Comparison of ENCODE assay signal across 9 cellular contexts in genomic region chr11:73177380-73178091, GRCh38. TPM values are rescaled to one million over a fixed set of nuclear protein-coding genes. Genes with fewer than 3 reads are reported as not detected.
DNase-seq lines count a peak whose midpoint lies in the region; ATAC-seq and TF ChIP-seq lines count a peak whose summit lies in the region.
"Had no signal": no experiment of that assay in that cellular context is flagged by ENCODE, and none has a peak within 500 bp of the region (broad histone marks: within the 10 kb centered on the region; RNA-seq: fewer than 3 reads in every experiment).

No MANE protein-coding gene starts in this region.

- H4K20me1 ChIP-seq in DOHH2 (ENCODE audit: control insufficient read depth, insufficient read depth, low read depth, low read length) (no peaks in the 10 kb centered on the region), neural progenitor cell (ENCODE audit: low read depth) (no peaks in the 10 kb centered on the region)

- H3K4me3 Mint-ChIP-seq in nephron progenitor cell (no peak overlapping the region), neural progenitor cell (no peak overlapping the region)

- no peaks in the 10 kb centered on the region for H3K9me2 ChIP-seq in DOHH2 (replicated peaks; ENCODE audit: control insufficient read depth, low read length)

- H3K79me2 ChIP-seq in DOHH2 (ENCODE audit: control insufficient read depth, low read length) (0 out of 2 replicates have a peak, but pooled peaks cover 5% of the 10 kb centered on the region), neural progenitor cell (ENCODE audit: low read depth) (no peaks in the 10 kb centered on the region)

- H3K4me1 Mint-ChIP-seq in nephron progenitor cell: peaks cover 21% of the 10 kb centered on the region
- H3K4me1 Mint-ChIP-seq in neural progenitor cell: no peaks in the 10 kb centered on the region

- no peaks in the 10 kb centered on the region for H3K27me3 ChIP-seq in DOHH2 (ENCODE audit: control insufficient read depth, low read length)
- H3K27me3 ChIP-seq in Peyer's patch: no peaks in the 10 kb centered on the region
- H3K27me3 ChIP-seq in psoas muscle (ENCODE audit: insufficient read depth in 3 of 3, low read length in 2 of 3): no peaks in the 10 kb centered on the region
- no peaks in the 10 kb centered on the region for H3K27me3 ChIP-seq in neural progenitor cell

- no peak for TF ChIP-seq POLR2A in Peyer's patch (IDR thresholded peaks at IDR 0.05)

- H3K36me3 Mint-ChIP-seq in nephron progenitor cell (ENCODE audit: low read depth) (no peaks in the 10 kb centered on the region), neural progenitor cell (no peaks in the 10 kb centered on the region)

- intact Hi-C loops in psoas muscle (cut with DNase I): loop anchor here (1.0 to 5.0 kb wide), 5 partner anchors 35 to 455 kb away; partner anchors contain the start of gene FCHSD2 (in 1 of the 2)

- peaks cover 34% of the 10 kb centered on the region for H3K27me3 Mint-ChIP-seq in nephron progenitor cell (ENCODE audit: low read depth, poor library complexity)
- peaks cover 11% of the 10 kb centered on the region for H3K27me3 Mint-ChIP-seq in neural progenitor cell (ENCODE audit: insufficient read depth, low read depth)

- H3K4me1 ChIP-seq in DOHH2 (ENCODE audit: control insufficient read depth, low read length) (peaks cover 51% of the 10 kb centered on the region), Peyer's patch (peaks cover 0 to 17% (median 10%) of the 10 kb centered on the region in 4 donors), psoas muscle (peaks cover 14% of the 10 kb centered on the region), neural progenitor cell (no peaks in the 10 kb centered on the region)

- H3K9ac ChIP-seq in neural progenitor cell: no peak overlapping the region

- peak; percentile 0 to 18 (median 6) for ATAC-seq in psoas muscle

- H3K27ac ChIP-seq in DOHH2 (ENCODE audit: low read depth, low read length) (peak overlapping the region; percentile 23), Peyer's patch (peak overlapping the region in 3 of 4 donors; percentile 19 to 57 (median 29)), psoas muscle (peak overlapping the region; percentile 50), neural progenitor cell (no peak overlapping the region)
- H3K27ac ChIP-seq: VCaP had no signal

- peak overlapping the region; percentile 33 for H3K4me2 ChIP-seq in DOHH2 (ENCODE audit: low read length)
- no peak overlapping the region for H3K4me2 ChIP-seq in neural progenitor cell

- H3K36me3 ChIP-seq in DOHH2 (ENCODE audit: control insufficient read depth, low read length) (no peaks in the 10 kb centered on the region), Peyer's patch (no peaks in the 10 kb centered on the region), psoas muscle (ENCODE audit: insufficient read depth in 1 of 2, low read depth in 1 of 2) (no peaks in the 10 kb centered on the region), neural progenitor cell (no peaks in the 10 kb centered on the region)

- H3K4me3 ChIP-seq in DOHH2 (ENCODE audit: low read length) (no peak overlapping the region), Peyer's patch (no peak overlapping the region), psoas muscle (no peak overlapping the region), neural progenitor cell (no peak overlapping the region)

- H3K27ac Mint-ChIP-seq in nephron progenitor cell (no peak overlapping the region), neural progenitor cell (no peak overlapping the region)

- H2AFZ ChIP-seq in neural progenitor cell (replicated peaks): no peak overlapping the region

- peaks cover 4% of the 10 kb centered on the region for H3K9me3 Mint-ChIP-seq in nephron progenitor cell
- H3K9me3 Mint-ChIP-seq in neural progenitor cell: no peaks in the 10 kb centered on the region

- DNase-seq in Peyer's patch: no peak
- peak; percentile 75 for DNase-seq in glomerular endothelial cell (ENCODE audit: extremely low read depth, low read depth, low spot score)
- peak; percentile 39 to 66 for DNase-seq in psoas muscle
- no peak for DNase-seq in nephron progenitor cell
- no peak for DNase-seq in neural progenitor cell (ENCODE audit: low spot score)
- DNase-seq in NCI-H524 treated with DMSO at 0.1 percent for 48 hours (lab: John Stamatoyannopoulos, UW): no peak
- no peak for DNase-seq in stimulated activated naive CD4-positive, alpha-beta T cell (lab: John Stamatoyannopoulos, UW)

- H3K9me3 ChIP-seq in DOHH2 (ENCODE audit: control insufficient read depth, insufficient read depth, low read length) (no peaks in the 10 kb centered on the region), Peyer's patch (no peaks in the 10 kb centered on the region), psoas muscle (no peaks in the 10 kb centered on the region), neural progenitor cell (ENCODE audit: low read depth) (no peaks in the 10 kb centered on the region)

- H3F3A ChIP-seq in DOHH2 (ENCODE audit: control insufficient read depth, insufficient read depth) (0 out of 2 replicates have a peak, but pooled peaks cover 6% of the 10 kb centered on the region), neural progenitor cell (ENCODE audit: low read depth) (no peaks in the 10 kb centered on the region)

- TF ChIP-seq CTCF in DOHH2 (IDR thresholded peaks at IDR 0.05; ENCODE audit: low read depth, low read length, poor library complexity, severe bottlenecking) (no peak), Peyer's patch (IDR thresholded peaks at IDR 0.05) (no peak), psoas muscle (IDR thresholded peaks at IDR 0.05) (no peak), nephron progenitor cell (IDR thresholded peaks at IDR 0.05) (no peak), neural progenitor cell (IDR thresholded peaks at IDR 0.05) (no peak)

- 34 to 41% (median 37%) methylated on average over 9 of the region's 9 CpGs for WGBS in psoas muscle, 3 donors

RNA-seq across cellular contexts. Expression of gene FCHSD2, which starts 35.4 kb away (rescaled TPM):
- total RNA-seq in Peyer's patch (10 to 100 TPM in 3 of 4 donors, 1 to 10 TPM in 1; 6.7 to 95.7 (median 10.2) TPM), glomerular endothelial cell (20.9 and 32.8 TPM in 2 replicates), psoas muscle (10 to 100 TPM in 3 of 4 donors, 1 to 10 TPM in 1; 9.7 to 18.5 (median 15.1) TPM), neural progenitor cell (ENCODE audit: low replicate concordance) (15.6 and 22.2 TPM in 2 replicates)
- polyA plus RNA-seq in psoas muscle: 1 to 10 TPM; 5.7 to 9.6 (median 8.0) TPM

RNA-seq across cellular contexts. Expression of gene P2RY2, which starts 40.5 kb away (rescaled TPM):
- 10 to 100 TPM in 3 of 4 donors, 1 to 10 TPM in 1; 6.6 to 42.7 (median 33.5) TPM for total RNA-seq in Peyer's patch
- total RNA-seq in glomerular endothelial cell: 1.4 and 2.3 TPM in 2 replicates
- total RNA-seq in psoas muscle: 10 to 100 TPM; 18.7 to 90.9 (median 43.8) TPM
- 10 to 100 TPM; 43.8 to 50.9 (median 44.9) TPM for polyA plus RNA-seq in psoas muscle
- total RNA-seq in neural progenitor cell (ENCODE audit: low replicate concordance): 0.45 and 0.84 TPM in 2 replicates

Comparison
In these comparisons a context has a peak if more than half of its experiments do, and no peak if none do; other contexts are left out.
1. DNase-seq: peak in glomerular endothelial cell (single experiment) and psoas muscle (2 of 2); none in Peyer's patch (0 of 3), nephron progenitor cell (single experiment), neural progenitor cell (single experiment), NCI-H524 treated with DMSO at 0.1 percent for 48 hours (single experiment) and stimulated activated naive CD4-positive, alpha-beta T cell (0 of 6).